ENCODE assay signal across 1 cellular context in the genomic region with DNA sequence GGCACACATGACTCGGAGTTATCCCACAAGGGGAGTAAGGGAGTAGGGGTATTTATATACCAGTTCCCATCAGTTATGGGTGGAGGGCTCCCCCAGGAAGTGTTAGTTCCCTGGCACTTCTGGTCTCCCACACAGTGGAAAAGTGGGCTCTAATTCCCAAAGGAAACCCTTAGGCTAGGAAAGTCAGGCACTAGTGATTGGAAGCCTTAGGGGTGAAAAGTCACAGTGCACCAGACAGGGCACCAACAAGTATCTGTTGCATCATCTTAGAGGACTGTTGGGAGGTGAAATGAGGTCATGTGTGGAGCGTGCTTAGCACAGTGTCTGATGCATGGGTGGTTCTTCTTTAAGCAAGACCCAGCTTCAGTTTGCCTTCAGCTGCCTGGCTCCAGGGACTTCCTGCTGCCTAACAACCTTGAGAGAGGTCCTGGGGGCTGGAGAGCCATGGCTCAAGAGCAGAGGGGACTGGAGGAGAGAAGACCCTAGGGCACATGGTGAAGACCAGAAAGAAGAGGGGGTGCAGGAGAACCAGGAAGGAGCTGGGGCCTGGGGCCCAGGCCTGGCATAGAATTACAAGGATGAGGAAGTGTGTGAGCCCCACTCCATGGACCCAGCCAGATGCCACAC.
TF ChIP-seq lines count a peak whose summit lies in the region.

No MANE protein-coding gene starts in this region.

TF ChIP-seq in K562, 482 proteins besides CTCF, POLR2A, EP300 and RAD21 (continued from another document and continues in another):
- TF ChIP-seq BRF1 (IDR thresholded peaks at IDR 0.05; ENCODE audit: borderline replicate concordance, extremely low read depth, insufficient read length) (no peak), NFXL1 (CRISPR knock-in tag; IDR thresholded peaks at IDR 0.05) (0 out of 2 replicates have a peak, but pooled peaks have one; percentile 44), IFI16 (CRISPR knock-in tag; IDR thresholded peaks at IDR 0.05) (no peak), ZNF445 (CRISPR knock-in tag; IDR thresholded peaks at IDR 0.05; ENCODE audit: low read depth) (no peak), RCOR1 (IDR thresholded peaks at IDR 0.05; ENCODE audit: borderline replicate concordance in 1 of 2, low read depth in 2 of 2, low read length in 2 of 2) (peak in 1 of 2 experiments; percentile 58; a peak in 1 of 4 replicates), FOSL1 (tag; conservative IDR thresholded peaks at IDR 0.05) (no peak), SNIP1 (IDR thresholded peaks at IDR 0.05; ENCODE audit: low read depth) (no peak), TBL1XR1 (IDR thresholded peaks at IDR 0.05; ENCODE audit: low read length in 2 of 2) (no peak), ZNF121 (CRISPR knock-in tag; conservative IDR thresholded peaks at IDR 0.05) (no peak), SMARCC2 (IDR thresholded peaks at IDR 0.05; ENCODE audit: low read depth) (no peak), MBD2 (IDR thresholded peaks at IDR 0.05; ENCODE audit: borderline replicate concordance, low read depth) (no peak), ZNF75A (CRISPR knock-in tag; IDR thresholded peaks at IDR 0.05) (no peak), ZNF561 (CRISPR knock-in tag; conservative IDR thresholded peaks at IDR 0.05) (no peak), SREBF2 (CRISPR knock-in tag; IDR thresholded peaks at IDR 0.05) (no peak), SMAD3 (CRISPR knock-in tag; conservative IDR thresholded peaks at IDR 0.05) (no peak), TAL1 (IDR thresholded peaks at IDR 0.05) (no peak)
- TF ChIP-seq, protein P1, sequence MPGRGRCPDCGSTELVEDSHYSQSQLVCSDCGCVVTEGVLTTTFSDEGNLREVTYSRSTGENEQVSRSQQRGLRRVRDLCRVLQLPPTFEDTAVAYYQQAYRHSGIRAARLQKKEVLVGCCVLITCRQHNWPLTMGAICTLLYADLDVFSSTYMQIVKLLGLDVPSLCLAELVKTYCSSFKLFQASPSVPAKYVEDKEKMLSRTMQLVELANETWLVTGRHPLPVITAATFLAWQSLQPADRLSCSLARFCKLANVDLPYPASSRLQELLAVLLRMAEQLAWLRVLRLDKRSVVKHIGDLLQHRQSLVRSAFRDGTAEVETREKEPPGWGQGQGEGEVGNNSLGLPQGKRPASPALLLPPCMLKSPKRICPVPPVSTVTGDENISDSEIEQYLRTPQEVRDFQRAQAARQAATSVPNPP (IDR thresholded peaks at IDR 0.05; ENCODE audit: borderline replicate concordance, insufficient read depth, insufficient read length): no peak
- TF ChIP-seq, protein P2, sequence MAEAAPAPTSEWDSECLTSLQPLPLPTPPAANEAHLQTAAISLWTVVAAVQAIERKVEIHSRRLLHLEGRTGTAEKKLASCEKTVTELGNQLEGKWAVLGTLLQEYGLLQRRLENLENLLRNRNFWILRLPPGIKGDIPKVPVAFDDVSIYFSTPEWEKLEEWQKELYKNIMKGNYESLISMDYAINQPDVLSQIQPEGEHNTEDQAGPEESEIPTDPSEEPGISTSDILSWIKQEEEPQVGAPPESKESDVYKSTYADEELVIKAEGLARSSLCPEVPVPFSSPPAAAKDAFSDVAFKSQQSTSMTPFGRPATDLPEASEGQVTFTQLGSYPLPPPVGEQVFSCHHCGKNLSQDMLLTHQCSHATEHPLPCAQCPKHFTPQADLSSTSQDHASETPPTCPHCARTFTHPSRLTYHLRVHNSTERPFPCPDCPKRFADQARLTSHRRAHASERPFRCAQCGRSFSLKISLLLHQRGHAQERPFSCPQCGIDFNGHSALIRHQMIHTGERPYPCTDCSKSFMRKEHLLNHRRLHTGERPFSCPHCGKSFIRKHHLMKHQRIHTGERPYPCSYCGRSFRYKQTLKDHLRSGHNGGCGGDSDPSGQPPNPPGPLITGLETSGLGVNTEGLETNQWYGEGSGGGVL (CRISPR knock-in tag; IDR thresholded peaks at IDR 0.05): no peak
- TF ChIP-seq, protein P3, sequence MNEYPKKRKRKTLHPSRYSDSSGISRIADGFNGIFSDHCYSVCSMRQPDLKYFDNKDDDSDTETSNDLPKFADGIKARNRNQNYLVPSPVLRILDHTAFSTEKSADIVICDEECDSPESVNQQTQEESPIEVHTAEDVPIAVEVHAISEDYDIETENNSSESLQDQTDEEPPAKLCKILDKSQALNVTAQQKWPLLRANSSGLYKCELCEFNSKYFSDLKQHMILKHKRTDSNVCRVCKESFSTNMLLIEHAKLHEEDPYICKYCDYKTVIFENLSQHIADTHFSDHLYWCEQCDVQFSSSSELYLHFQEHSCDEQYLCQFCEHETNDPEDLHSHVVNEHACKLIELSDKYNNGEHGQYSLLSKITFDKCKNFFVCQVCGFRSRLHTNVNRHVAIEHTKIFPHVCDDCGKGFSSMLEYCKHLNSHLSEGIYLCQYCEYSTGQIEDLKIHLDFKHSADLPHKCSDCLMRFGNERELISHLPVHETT (CRISPR knock-in tag; conservative IDR thresholded peaks at IDR 0.05 in 1 of 2, IDR thresholded peaks at IDR 0.05 in 1 of 2): no peak
- TF ChIP-seq, protein P4, sequence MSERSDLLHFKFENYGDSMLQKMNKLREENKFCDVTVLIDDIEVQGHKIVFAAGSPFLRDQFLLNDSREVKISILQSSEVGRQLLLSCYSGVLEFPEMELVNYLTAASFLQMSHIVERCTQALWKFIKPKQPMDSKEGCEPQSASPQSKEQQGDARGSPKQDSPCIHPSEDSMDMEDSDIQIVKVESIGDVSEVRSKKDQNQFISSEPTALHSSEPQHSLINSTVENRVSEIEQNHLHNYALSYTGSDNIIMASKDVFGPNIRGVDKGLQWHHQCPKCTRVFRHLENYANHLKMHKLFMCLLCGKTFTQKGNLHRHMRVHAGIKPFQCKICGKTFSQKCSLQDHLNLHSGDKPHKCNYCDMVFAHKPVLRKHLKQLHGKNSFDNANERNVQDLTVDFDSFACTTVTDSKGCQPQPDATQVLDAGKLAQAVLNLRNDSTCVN (CRISPR knock-in tag; IDR thresholded peaks at IDR 0.05): no peak
- TF ChIP-seq, protein P5, sequence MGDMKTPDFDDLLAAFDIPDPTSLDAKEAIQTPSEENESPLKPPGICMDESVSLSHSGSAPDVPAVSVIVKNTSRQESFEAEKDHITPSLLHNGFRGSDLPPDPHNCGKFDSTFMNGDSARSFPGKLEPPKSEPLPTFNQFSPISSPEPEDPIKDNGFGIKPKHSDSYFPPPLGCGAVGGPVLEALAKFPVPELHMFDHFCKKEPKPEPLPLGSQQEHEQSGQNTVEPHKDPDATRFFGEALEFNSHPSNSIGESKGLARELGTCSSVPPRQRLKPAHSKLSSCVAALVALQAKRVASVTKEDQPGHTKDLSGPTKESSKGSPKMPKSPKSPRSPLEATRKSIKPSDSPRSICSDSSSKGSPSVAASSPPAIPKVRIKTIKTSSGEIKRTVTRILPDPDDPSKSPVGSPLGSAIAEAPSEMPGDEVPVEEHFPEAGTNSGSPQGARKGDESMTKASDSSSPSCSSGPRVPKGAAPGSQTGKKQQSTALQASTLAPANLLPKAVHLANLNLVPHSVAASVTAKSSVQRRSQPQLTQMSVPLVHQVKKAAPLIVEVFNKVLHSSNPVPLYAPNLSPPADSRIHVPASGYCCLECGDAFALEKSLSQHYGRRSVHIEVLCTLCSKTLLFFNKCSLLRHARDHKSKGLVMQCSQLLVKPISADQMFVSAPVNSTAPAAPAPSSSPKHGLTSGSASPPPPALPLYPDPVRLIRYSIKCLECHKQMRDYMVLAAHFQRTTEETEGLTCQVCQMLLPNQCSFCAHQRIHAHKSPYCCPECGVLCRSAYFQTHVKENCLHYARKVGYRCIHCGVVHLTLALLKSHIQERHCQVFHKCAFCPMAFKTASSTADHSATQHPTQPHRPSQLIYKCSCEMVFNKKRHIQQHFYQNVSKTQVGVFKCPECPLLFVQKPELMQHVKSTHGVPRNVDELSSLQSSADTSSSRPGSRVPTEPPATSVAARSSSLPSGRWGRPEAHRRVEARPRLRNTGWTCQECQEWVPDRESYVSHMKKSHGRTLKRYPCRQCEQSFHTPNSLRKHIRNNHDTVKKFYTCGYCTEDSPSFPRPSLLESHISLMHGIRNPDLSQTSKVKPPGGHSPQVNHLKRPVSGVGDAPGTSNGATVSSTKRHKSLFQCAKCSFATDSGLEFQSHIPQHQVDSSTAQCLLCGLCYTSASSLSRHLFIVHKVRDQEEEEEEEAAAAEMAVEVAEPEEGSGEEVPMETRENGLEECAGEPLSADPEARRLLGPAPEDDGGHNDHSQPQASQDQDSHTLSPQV (IDR thresholded peaks at IDR 0.05): peak; percentile 91
- TF ChIP-seq, protein P6, sequence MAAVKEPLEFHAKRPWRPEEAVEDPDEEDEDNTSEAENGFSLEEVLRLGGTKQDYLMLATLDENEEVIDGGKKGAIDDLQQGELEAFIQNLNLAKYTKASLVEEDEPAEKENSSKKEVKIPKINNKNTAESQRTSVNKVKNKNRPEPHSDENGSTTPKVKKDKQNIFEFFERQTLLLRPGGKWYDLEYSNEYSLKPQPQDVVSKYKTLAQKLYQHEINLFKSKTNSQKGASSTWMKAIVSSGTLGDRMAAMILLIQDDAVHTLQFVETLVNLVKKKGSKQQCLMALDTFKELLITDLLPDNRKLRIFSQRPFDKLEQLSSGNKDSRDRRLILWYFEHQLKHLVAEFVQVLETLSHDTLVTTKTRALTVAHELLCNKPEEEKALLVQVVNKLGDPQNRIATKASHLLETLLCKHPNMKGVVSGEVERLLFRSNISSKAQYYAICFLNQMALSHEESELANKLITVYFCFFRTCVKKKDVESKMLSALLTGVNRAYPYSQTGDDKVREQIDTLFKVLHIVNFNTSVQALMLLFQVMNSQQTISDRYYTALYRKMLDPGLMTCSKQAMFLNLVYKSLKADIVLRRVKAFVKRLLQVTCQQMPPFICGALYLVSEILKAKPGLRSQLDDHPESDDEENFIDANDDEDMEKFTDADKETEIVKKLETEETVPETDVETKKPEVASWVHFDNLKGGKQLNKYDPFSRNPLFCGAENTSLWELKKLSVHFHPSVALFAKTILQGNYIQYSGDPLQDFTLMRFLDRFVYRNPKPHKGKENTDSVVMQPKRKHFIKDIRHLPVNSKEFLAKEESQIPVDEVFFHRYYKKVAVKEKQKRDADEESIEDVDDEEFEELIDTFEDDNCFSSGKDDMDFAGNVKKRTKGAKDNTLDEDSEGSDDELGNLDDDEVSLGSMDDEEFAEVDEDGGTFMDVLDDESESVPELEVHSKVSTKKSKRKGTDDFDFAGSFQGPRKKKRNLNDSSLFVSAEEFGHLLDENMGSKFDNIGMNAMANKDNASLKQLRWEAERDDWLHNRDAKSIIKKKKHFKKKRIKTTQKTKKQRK (IDR thresholded peaks at IDR 0.05; ENCODE audit: borderline replicate concordance, low read depth, low read length): no peak
- TF ChIP-seq, protein P7, sequence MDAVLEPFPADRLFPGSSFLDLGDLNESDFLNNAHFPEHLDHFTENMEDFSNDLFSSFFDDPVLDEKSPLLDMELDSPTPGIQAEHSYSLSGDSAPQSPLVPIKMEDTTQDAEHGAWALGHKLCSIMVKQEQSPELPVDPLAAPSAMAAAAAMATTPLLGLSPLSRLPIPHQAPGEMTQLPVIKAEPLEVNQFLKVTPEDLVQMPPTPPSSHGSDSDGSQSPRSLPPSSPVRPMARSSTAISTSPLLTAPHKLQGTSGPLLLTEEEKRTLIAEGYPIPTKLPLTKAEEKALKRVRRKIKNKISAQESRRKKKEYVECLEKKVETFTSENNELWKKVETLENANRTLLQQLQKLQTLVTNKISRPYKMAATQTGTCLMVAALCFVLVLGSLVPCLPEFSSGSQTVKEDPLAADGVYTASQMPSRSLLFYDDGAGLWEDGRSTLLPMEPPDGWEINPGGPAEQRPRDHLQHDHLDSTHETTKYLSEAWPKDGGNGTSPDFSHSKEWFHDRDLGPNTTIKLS (IDR thresholded peaks at IDR 0.05; ENCODE audit: borderline replicate concordance, low read depth): no peak
- TF ChIP-seq, protein P8, sequence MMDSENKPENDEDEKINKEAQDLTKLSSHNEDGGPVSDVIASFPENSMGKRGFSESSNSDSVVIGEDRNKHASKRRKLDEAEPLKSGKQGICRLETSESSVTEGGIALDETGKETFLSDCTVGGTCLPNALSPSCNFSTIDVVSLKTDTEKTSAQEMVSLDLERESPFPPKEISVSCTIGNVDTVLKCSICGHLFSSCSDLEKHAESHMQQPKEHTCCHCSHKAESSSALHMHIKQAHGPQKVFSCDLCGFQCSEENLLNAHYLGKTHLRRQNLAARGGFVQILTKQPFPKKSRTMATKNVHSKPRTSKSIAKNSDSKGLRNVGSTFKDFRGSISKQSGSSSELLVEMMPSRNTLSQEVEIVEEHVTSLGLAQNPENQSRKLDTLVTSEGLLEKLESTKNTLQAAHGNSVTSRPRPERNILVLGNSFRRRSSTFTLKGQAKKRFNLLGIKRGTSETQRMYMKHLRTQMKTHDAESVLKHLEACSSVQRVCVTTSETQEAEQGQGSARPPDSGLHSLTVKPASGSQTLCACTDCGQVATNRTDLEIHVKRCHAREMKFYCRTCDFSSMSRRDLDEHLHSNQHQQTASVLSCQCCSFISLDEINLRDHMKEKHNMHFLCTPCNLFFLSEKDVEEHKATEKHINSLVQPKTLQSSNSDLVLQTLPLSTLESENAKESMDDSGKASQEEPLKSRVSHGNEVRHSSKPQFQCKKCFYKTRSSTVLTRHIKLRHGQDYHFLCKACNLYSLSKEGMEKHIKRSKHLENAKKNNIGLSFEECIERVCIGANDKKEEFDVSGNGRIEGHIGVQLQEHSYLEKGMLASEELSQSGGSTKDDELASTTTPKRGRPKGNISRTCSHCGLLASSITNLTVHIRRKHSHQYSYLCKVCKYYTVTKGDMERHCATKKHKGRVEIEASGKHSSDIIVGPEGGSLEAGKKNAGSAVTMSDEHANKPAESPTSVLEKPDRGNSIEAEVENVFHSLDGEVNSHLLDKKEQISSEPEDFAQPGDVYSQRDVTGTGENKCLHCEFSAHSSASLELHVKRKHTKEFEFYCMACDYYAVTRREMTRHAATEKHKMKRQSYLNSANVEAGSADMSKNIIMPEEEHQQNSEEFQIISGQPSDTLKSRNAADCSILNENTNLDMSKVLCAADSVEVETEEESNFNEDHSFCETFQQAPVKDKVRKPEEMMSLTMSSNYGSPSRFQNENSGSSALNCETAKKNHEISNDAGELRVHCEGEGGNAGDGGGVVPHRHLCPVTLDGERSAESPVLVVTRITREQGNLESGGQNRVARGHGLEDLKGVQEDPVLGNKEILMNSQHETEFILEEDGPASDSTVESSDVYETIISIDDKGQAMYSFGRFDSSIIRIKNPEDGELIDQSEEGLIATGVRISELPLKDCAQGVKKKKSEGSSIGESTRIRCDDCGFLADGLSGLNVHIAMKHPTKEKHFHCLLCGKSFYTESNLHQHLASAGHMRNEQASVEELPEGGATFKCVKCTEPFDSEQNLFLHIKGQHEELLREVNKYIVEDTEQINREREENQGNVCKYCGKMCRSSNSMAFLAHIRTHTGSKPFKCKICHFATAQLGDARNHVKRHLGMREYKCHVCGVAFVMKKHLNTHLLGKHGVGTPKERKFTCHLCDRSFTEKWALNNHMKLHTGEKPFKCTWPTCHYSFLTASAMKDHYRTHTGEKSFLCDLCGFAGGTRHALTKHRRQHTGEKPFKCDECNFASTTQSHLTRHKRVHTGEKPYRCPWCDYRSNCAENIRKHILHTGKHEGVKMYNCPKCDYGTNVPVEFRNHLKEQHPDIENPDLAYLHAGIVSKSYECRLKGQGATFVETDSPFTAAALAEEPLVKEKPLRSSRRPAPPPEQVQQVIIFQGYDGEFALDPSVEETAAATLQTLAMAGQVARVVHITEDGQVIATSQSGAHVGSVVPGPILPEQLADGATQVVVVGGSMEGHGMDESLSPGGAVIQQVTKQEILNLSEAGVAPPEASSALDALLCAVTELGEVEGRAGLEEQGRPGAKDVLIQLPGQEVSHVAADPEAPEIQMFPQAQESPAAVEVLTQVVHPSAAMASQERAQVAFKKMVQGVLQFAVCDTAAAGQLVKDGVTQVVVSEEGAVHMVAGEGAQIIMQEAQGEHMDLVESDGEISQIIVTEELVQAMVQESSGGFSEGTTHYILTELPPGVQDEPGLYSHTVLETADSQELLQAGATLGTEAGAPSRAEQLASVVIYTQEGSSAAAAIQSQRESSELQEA (IDR thresholded peaks at IDR 0.05; ENCODE audit: low read depth): no peak
